18 cellular contexts compared by ENCODE assay signal in the genomic region with DNA sequence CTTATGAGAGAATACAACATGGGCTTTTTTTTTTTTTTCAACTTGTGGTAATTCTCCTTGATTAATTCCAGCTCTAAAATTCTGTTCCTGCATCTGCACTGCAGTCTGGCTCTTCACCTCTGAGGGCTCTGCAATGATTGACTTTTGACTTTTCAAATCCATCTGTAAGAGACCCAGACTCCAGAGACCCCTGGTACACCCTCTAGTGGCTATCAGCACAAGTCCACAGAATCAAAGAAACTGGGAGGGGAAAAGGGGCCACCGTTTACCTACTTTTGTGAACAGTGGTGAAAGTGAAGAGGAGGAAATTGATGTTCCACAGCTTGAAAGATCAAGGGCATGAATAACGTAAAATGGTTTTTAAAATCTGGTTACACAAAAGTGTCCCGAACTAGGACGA.
A peak's percentile ranks its signal among the peaks of the same experiment; 100 is the strongest.
DNase-seq lines count a peak whose midpoint lies in the region; FAIRE-seq and TF ChIP-seq lines count a peak whose summit lies in the region.
"Had no signal": no experiment of that assay in that cellular context is flagged by ENCODE, and none has a peak within 500 bp of the region (broad histone marks: within the 10 kb centered on the region; RNA-seq: fewer than 3 reads in every experiment).

No MANE protein-coding gene starts in this region.

- H3K4me3 ChIP-seq in endodermal cell (ENCODE audit: low read length), result no peak overlapping the region
- H3K4me3 ChIP-seq: GM12878, SJCRH30, tibial nerve had no signal

- no peaks in the 10 kb centered on the region for H3K36me3 Mint-ChIP-seq in endodermal cell (ENCODE audit: low read depth)
- H3K36me3 Mint-ChIP-seq: natural killer cell treated with Interleukin-12 subunit alpha and Interleukin-12 subunit beta and Interleukin-15 and Interleukin-18, amount 100 ng/mL, for 72 hours had no signal

- H3K9me3 Mint-ChIP-seq in endodermal cell, result no peaks in the 10 kb centered on the region
- H3K9me3 Mint-ChIP-seq: natural killer cell treated with Interleukin-12 subunit alpha and Interleukin-12 subunit beta and Interleukin-15 and Interleukin-18, amount 100 ng/mL, for 72 hours had no signal

- H3K9me3 ChIP-seq in endodermal cell (ENCODE audit: control insufficient read depth, low read length), result no peaks in the 10 kb centered on the region
- H3K9me3 ChIP-seq: SJCRH30, tibial nerve had no signal

- WGBS in endodermal cell (ENCODE audit: insufficient coverage in 1 of 2, insufficient read length in 1 of 2), 2 experiments, result 49 to 53% methylated on average over 3 to 4 of the region's 4 CpGs

- no peaks in the 10 kb centered on the region for H3K4me1 ChIP-seq in endodermal cell (ENCODE audit: control insufficient read depth, insufficient read depth, low read length)
- H3K4me1 ChIP-seq: SJCRH30, tibial nerve had no signal

- no peak overlapping the region for H3K4me3 Mint-ChIP-seq in endodermal cell
- H3K4me3 Mint-ChIP-seq: natural killer cell treated with Interleukin-12 subunit alpha and Interleukin-12 subunit beta and Interleukin-15 and Interleukin-18, amount 100 ng/mL, for 72 hours had no signal

- H3K9ac ChIP-seq in endodermal cell (ENCODE audit: extremely low read depth, low read length, poor library complexity, severe bottlenecking), result no peak overlapping the region

- TF ChIP-seq CTCF in endodermal cell (conservative IDR thresholded peaks at IDR 0.05), result peak; percentile 82

- DNase-seq in DMS 273 (lab: John Stamatoyannopoulos, UW; ENCODE audit: unreplicated experiment) (peak; percentile 31), DMS 273 treated with DMSO at 0.1 percent for 48 hours (lab: John Stamatoyannopoulos, UW) (no peak), NCI-H82 (lab: John Stamatoyannopoulos, UW) (peak; percentile 61), endodermal cell (peak; percentile 64), pons (ENCODE audit: low spot score) (peak; percentile 18), H4 (ENCODE audit: low spot score) (no peak), frontal cortex (ENCODE audit: low spot score in 2 of 2) (no peak)
- no peak for DNase-seq in NK-92 treated with Interleukin-12 subunit alpha and Interleukin-12 subunit beta, amount 100 ng/mL, for 24 hours (lab: John Stamatoyannopoulos, UW)
- DNase-seq: activated T-cell treated with anti-CD3 and anti-CD28 coated beads, Interleukin-2, amount 50 U/mL, for 1 hour; DMS153; NCI-H1048; NCI-H69; SJCRH30; stimulated activated CD4-positive, alpha-beta T cell treated with anti-CD3 and anti-CD28 coated beads, Interleukin-12 subunit alpha, Interleukin-12 subunit beta, amount 100 ng/mL, for 4 hours had no signal

- no peak for FAIRE-seq in frontal cortex (lab: Jason Lieb, UNC)
- FAIRE-seq: GM12878 had no signal

- peaks cover 1% of the 10 kb centered on the region for H3K27me3 Mint-ChIP-seq in endodermal cell (ENCODE audit: insufficient read depth)

- no peaks in the 10 kb centered on the region for H3K27me3 ChIP-seq in endodermal cell (ENCODE audit: control insufficient read depth, insufficient read depth, low read length, poor library complexity, severe bottlenecking)
- H3K27me3 ChIP-seq: tibial nerve had no signal

- peaks cover 21% of the 10 kb centered on the region for H3K4me1 Mint-ChIP-seq in endodermal cell

- H3K27ac Mint-ChIP-seq in endodermal cell, result no peak overlapping the region
- H3K27ac Mint-ChIP-seq: natural killer cell treated with Interleukin-12 subunit alpha and Interleukin-12 subunit beta and Interleukin-15 and Interleukin-18, amount 100 ng/mL, for 72 hours had no signal

- no peaks in the 10 kb centered on the region for H3K36me3 ChIP-seq in endodermal cell (ENCODE audit: control insufficient read depth, insufficient read depth, low read length)
- H3K36me3 ChIP-seq: SJCRH30, tibial nerve had no signal

- no peak overlapping the region for H3K27ac ChIP-seq in endodermal cell (ENCODE audit: low read depth, low read length)
- H3K27ac ChIP-seq: 22Rv1, SJCRH30, tibial nerve had no signal

Comparison
In these comparisons a context has a peak if more than half of its experiments do, and no peak if none do; other contexts are left out.
1. DNase-seq: peak in DMS 273 (single experiment), NCI-H82 (single experiment), endodermal cell (single experiment) and pons (single experiment); none in DMS 273 treated with DMSO at 0.1 percent for 48 hours (single experiment), H4 (single experiment), NK-92 treated with Interleukin-12 subunit alpha and Interleukin-12 subunit beta, amount 100 ng/mL, for 24 hours (single experiment) and frontal cortex (0 of 2).